In the genomic region with DNA sequence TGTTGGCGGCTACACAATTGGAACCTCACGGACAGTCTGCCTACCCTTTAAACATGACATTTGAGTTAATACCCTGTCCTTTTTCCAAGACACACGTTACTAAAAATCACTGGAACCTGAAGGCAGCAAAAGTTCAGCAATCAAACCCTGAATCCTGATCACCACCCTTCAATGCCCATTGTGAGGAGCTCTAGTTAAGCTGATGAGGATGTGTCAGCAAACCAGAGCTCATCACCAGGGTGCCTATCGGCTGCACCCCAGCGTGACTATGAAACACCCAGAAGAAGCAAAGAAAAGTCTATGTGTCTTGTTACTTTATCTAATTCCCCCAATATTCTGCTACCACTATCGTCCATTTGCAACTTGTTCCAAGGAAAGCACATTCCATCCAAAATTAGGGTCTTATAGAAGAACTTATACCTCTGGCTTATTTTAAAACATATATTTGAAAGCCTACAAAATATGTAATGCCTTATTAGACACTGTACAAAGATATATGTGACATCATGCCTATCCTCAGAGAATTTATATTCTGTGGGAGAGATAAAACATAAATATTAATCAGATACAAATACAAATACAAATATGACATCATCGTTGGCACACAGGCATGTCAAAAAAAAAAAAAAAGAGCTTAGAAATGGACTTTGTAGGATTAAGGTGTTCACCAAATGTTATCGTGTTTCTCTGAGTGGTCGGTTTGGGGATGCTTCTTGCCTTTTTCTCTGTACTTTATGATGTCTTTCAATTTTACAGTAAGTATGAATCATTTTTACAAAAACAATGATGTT, we compare ENCODE assay signal across 1 cellular context.
TF ChIP-seq lines count a peak whose summit lies in the region.

No MANE protein-coding gene starts in this region.

TF ChIP-seq in HEK293T, 16 proteins besides CTCF, POLR2A, EP300 and RAD21 (continued from another document):
- TF ChIP-seq L3MBTL2 (conservative IDR thresholded peaks at IDR 0.05) (no peak), FOXA1 (IDR thresholded peaks at IDR 0.05) (no peak), BHLHE40 (IDR thresholded peaks at IDR 0.05; ENCODE audit: borderline replicate concordance) (no peak), HDGF (IDR thresholded peaks at IDR 0.05; ENCODE audit: borderline replicate concordance) (no peak), SUZ12 (IDR thresholded peaks at IDR 0.05) (no peak), PKNOX1 (IDR thresholded peaks at IDR 0.05) (no peak), CTBP1 (IDR thresholded peaks at IDR 0.05; ENCODE audit: borderline replicate concordance) (no peak)
